13 cellular contexts compared by ENCODE assay signal in genomic region chr10:71811351-71811750, GRCh38.
"Had no signal": no experiment of that assay in that cellular context is flagged by ENCODE, and none has a peak within 500 bp of the region (broad histone marks: within the 10 kb centered on the region; RNA-seq: fewer than 3 reads in every experiment).

No MANE protein-coding gene starts in this region.

- H3K27me3 ChIP-seq: dorsolateral prefrontal cortex, esophagus muscularis mucosa, gastrocnemius medialis, pancreas, suprapubic skin, thyroid gland had no signal

- FAIRE-seq: islet of Langerhans, pancreas had no signal

- H3K4me3 ChIP-seq: coronary artery, dorsolateral prefrontal cortex, esophagus muscularis mucosa, gastrocnemius medialis, heart right ventricle, pancreas, prostate gland, sigmoid colon, skin epidermis, suprapubic skin, thyroid gland had no signal

- H3K4me1 ChIP-seq: prostate gland, suprapubic skin had no signal

- H3K9me3 ChIP-seq: esophagus muscularis mucosa, gastrocnemius medialis, heart right ventricle, pancreas, prostate gland, sigmoid colon, suprapubic skin, thyroid gland had no signal

- H3K27ac ChIP-seq: coronary artery, epithelial cell of prostate, esophagus muscularis mucosa, gastrocnemius medialis, heart right ventricle, pancreas, prostate gland, sigmoid colon, skin epidermis, suprapubic skin, thyroid gland had no signal
